ENCODE assay signal across 18 cellular contexts in genomic region chr7:100372694-100373093, GRCh38. TPM values are rescaled to one million over a fixed set of nuclear protein-coding genes. Genes with fewer than 3 reads are reported as not detected.
A peak's percentile ranks its signal among the peaks of the same experiment; 100 is the strongest.
DNase-seq lines count a peak whose midpoint lies in the region; ATAC-seq and TF ChIP-seq lines count a peak whose summit lies in the region.
"Had no signal": no experiment of that assay in that cellular context is flagged by ENCODE, and none has a peak within 500 bp of the region (broad histone marks: within the 10 kb centered on the region; RNA-seq: fewer than 3 reads in every experiment).

No MANE protein-coding gene starts in this region.

- H3K27ac ChIP-seq in caudate nucleus (ENCODE audit: low read depth, low read length), result peak overlapping the region; percentile 62
- H3K27ac ChIP-seq: C4-2B had no signal

- intact Hi-C loops in mucosa of descending colon (cut with DNase I, micrococcal nuclease), result no loop called here

- peak overlapping the region; percentile 87 for H3K27ac Mint-ChIP-seq in stimulated activated naive CD8-positive, alpha-beta T cell treated with anti-CD3 and anti-CD28 coated beads, Interleukin-15, Interleukin-2, amounts not matched to agents 100 ng/mL and 50 ng/mL, for 24 hours
- peak overlapping the region in 9 of 10 donors; percentile 60 to 92 (median 86) for H3K27ac Mint-ChIP-seq in naive thymus-derived CD8-positive, alpha-beta T cell
- H3K27ac Mint-ChIP-seq: type B pancreatic cell had no signal

- no peak overlapping the region for H3K4me3 ChIP-seq in mucosa of descending colon

- no peaks in the 10 kb centered on the region for H3K9me3 Mint-ChIP-seq in stimulated activated naive CD8-positive, alpha-beta T cell treated with anti-CD3 and anti-CD28 coated beads, Interleukin-15, Interleukin-2, amounts not matched to agents 100 ng/mL and 50 ng/mL, for 24 hours
- H3K9me3 Mint-ChIP-seq in naive thymus-derived CD8-positive, alpha-beta T cell, result no peaks in the 10 kb centered on the region
- H3K9me3 Mint-ChIP-seq: type B pancreatic cell had no signal

- H3K36me3 ChIP-seq in mucosa of descending colon (ENCODE audit: low read depth), result no peaks in the 10 kb centered on the region
- H3K36me3 ChIP-seq: breast epithelium had no signal

- H3K27me3 Mint-ChIP-seq in stimulated activated naive CD8-positive, alpha-beta T cell treated with anti-CD3 and anti-CD28 coated beads, Interleukin-15, Interleukin-2, amounts not matched to agents 100 ng/mL and 50 ng/mL, for 24 hours, result no peaks in the 10 kb centered on the region
- H3K27me3 Mint-ChIP-seq in naive thymus-derived CD8-positive, alpha-beta T cell, result no peaks in the 10 kb centered on the region
- H3K27me3 Mint-ChIP-seq: type B pancreatic cell had no signal

- POLR2A ChIA-PET in naive thymus-derived CD8-positive, alpha-beta T cell (lab: Charles Lee), result no interaction called here

- no peaks in the 10 kb centered on the region for H3K9me3 ChIP-seq in mucosa of descending colon
- H3K9me3 ChIP-seq: breast epithelium had no signal

- TF ChIP-seq CTCF in GM20000 (IDR thresholded peaks at IDR 0.05; ENCODE audit: extremely low read depth, missing control alignments) (no peak), mucosa of descending colon (IDR thresholded peaks at IDR 0.05) (no peak)

- H3K4me1 Mint-ChIP-seq in stimulated activated naive CD8-positive, alpha-beta T cell treated with anti-CD3 and anti-CD28 coated beads, Interleukin-15, Interleukin-2, amounts not matched to agents 100 ng/mL and 50 ng/mL, for 24 hours (ENCODE audit: low read depth), result peaks cover 54% of the 10 kb centered on the region
- H3K4me1 Mint-ChIP-seq in naive thymus-derived CD8-positive, alpha-beta T cell, result peaks cover 14 to 73% (median 44%) of the 10 kb centered on the region in 4 donors

- DNase-seq in stimulated activated naive CD8-positive, alpha-beta T cell treated with anti-CD3 and anti-CD28 coated beads, Interleukin-15, Interleukin-2, amounts not matched to agents 100 U/mL and 50 U/mL, for 24 hours, result no peak
- DNase-seq in caudate nucleus (lab: John Stamatoyannopoulos, UW), result no peak
- no peak for DNase-seq in naive thymus-derived CD8-positive, alpha-beta T cell
- DNase-seq in HUDEP-2 (lab: John Stamatoyannopoulos, UW; ENCODE audit: unreplicated experiment in 76 of 76), result no peak
- no peak for DNase-seq in GM20000 (ENCODE audit: low spot score)
- no peak for DNase-seq in mucosa of descending colon
- DNase-seq: activated CD8-positive, alpha-beta memory T cell treated with anti-CD3 and anti-CD28 coated beads, Interleukin-2, amount 50 U/mL, for 4 hours; GDM1; NCI-H1930; occipital lobe; PC-3; stimulated activated CD4-positive, alpha-beta T cell treated with anti-CD3 and anti-CD28 coated beads, Interleukin-4, amount 100 ng/mL, for 24 hours; T1000 had no signal

- no peaks in the 10 kb centered on the region for H3K4me1 ChIP-seq in mucosa of descending colon (ENCODE audit: low read depth)
- H3K4me1 ChIP-seq: breast epithelium had no signal

- no peak for ATAC-seq in stimulated activated naive CD8-positive, alpha-beta T cell treated with anti-CD3 and anti-CD28 coated beads, Interleukin-15, Interleukin-2, amounts not matched to agents 100 U/mL and 50 U/mL, for 24 hours
- no peak for ATAC-seq in naive thymus-derived CD8-positive, alpha-beta T cell
- ATAC-seq in HG02588 (IDR thresholded peaks at IDR 0.05; ENCODE audit: unreplicated experiment) (no peak), mucosa of descending colon (no peak)
- ATAC-seq: PC-3 had no signal

- H3K36me3 Mint-ChIP-seq in stimulated activated naive CD8-positive, alpha-beta T cell treated with anti-CD3 and anti-CD28 coated beads, Interleukin-15, Interleukin-2, amounts not matched to agents 100 ng/mL and 50 ng/mL, for 24 hours (ENCODE audit: low read depth), result peaks cover 2% of the 10 kb centered on the region
- H3K36me3 Mint-ChIP-seq in naive thymus-derived CD8-positive, alpha-beta T cell, result peaks cover 0 to 4% (median 4%) of the 10 kb centered on the region in 3 donors
- H3K36me3 Mint-ChIP-seq: type B pancreatic cell had no signal

- H3K4me3 Mint-ChIP-seq in stimulated activated naive CD8-positive, alpha-beta T cell treated with anti-CD3 and anti-CD28 coated beads, Interleukin-15, Interleukin-2, amounts not matched to agents 100 ng/mL and 50 ng/mL, for 24 hours, result no peak overlapping the region
- peak overlapping the region in 2 of 10 donors; percentile 45 to 58 for H3K4me3 Mint-ChIP-seq in naive thymus-derived CD8-positive, alpha-beta T cell
- H3K4me3 Mint-ChIP-seq: type B pancreatic cell had no signal

RNA-seq across cellular contexts. Expression of gene PILRA, which starts 0.6 kb away (rescaled TPM):
- total RNA-seq in naive thymus-derived CD8-positive, alpha-beta T cell, result 10 to 100 TPM in 1 of 2 experiments, 1 to 10 TPM in 1; 8.6 to 10.6 TPM
- polyA plus RNA-seq in naive thymus-derived CD8-positive, alpha-beta T cell, result under 1 TPM; 0.35 to 0.63 (median 0.60) TPM
- 10 to 100 TPM in 1 of 3 donors, 1 to 10 TPM in 2; 4.2 to 15.9 (median 7.8) TPM for total RNA-seq in mucosa of descending colon

RNA-seq across cellular contexts. Expression of gene PILRB, which starts 14.8 kb away (rescaled TPM):
- total RNA-seq in naive thymus-derived CD8-positive, alpha-beta T cell, result 100 to 1,000 TPM; 129 to 130 TPM
- 10 to 100 TPM in 1 of 3 donors, 1 to 10 TPM in 2; 2.5 to 14.6 (median 3.3) TPM for polyA plus RNA-seq in naive thymus-derived CD8-positive, alpha-beta T cell
- 10 to 100 TPM; 36.4 to 95.3 (median 54.3) TPM for total RNA-seq in mucosa of descending colon

RNA-seq across cellular contexts. Expression of gene ZCWPW1, which starts 55.8 kb away (rescaled TPM):
- total RNA-seq in naive thymus-derived CD8-positive, alpha-beta T cell, result 10 to 100 TPM; 15.6 to 18.4 TPM
- polyA plus RNA-seq in naive thymus-derived CD8-positive, alpha-beta T cell, result 1 to 10 TPM; 3.1 to 9.3 (median 5.5) TPM
- 1 to 10 TPM; 1.8 to 6.1 (median 2.3) TPM for total RNA-seq in mucosa of descending colon

RNA-seq across cellular contexts. Expression of gene MEPCE, which starts 56.9 kb away (rescaled TPM):
- 10 to 100 TPM; 64.8 to 66.8 TPM for total RNA-seq in naive thymus-derived CD8-positive, alpha-beta T cell
- polyA plus RNA-seq in naive thymus-derived CD8-positive, alpha-beta T cell, result 10 to 100 TPM in 2 of 3 donors, 1 to 10 TPM in 1; 9.7 to 15.8 (median 11.3) TPM
- total RNA-seq in mucosa of descending colon, result 10 to 100 TPM; 29.3 to 46.8 (median 35.2) TPM
